11 cellular contexts compared by ENCODE assay signal in the genomic region with DNA sequence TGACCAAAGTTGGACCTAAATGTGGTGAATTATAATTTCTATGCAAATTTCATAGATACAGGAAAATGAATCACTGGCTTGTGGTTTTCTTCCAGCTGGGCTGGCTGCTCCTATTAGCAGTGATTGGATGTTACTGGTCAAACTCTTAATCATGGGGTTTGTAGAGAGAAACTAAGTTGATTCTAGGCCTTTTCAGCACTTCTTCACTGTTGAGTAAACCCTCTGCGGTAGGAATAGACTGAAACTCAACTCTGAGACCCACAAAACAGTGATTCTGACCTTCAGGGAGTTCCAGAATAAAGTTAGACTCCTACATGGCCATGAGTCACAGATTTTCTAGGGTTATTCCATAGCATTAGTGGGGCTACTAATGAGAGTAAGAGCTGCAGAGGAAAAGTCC. TPM values are rescaled to one million over a fixed set of nuclear protein-coding genes. Genes with fewer than 3 reads are reported as not detected.
DNase-seq lines count a peak whose midpoint lies in the region; ATAC-seq and TF ChIP-seq lines count a peak whose summit lies in the region.
"Had no signal": no experiment of that assay in that cellular context is flagged by ENCODE, and none has a peak within 500 bp of the region (broad histone marks: within the 10 kb centered on the region; RNA-seq: fewer than 3 reads in every experiment).

No MANE protein-coding gene starts in this region.

- POLR2A ChIA-PET in T-cell (lab: Charles Lee), result no interaction called here

- no peaks in the 10 kb centered on the region for H3K27me3 Mint-ChIP-seq in T-cell
- H3K27me3 Mint-ChIP-seq: IgD-negative memory B cell had no signal

- no peaks in the 10 kb centered on the region for H3K36me3 Mint-ChIP-seq in T-cell

- no peaks in the 10 kb centered on the region for H3K4me1 ChIP-seq in lower lobe of right lung

- H3K4me3 ChIP-seq in fibroblast of mammary gland (ENCODE audit: control insufficient read depth, low read depth, low read length) (no peak overlapping the region), lower lobe of right lung (no peak overlapping the region)

- H3K9me3 Mint-ChIP-seq in T-cell, result no peaks in the 10 kb centered on the region
- H3K9me3 Mint-ChIP-seq: IgD-negative memory B cell had no signal

- H3K27ac ChIP-seq in lower lobe of right lung, result no peak overlapping the region

- peak; percentile 91 for DNase-seq in ELR (ENCODE audit: low read depth)
- peak; percentile 85 for DNase-seq in fibroblast of mammary gland (ENCODE audit: low read depth)
- no peak for DNase-seq in NCI-H1105 treated with DMSO at 0.1 percent for 48 hours (lab: John Stamatoyannopoulos, UW)
- no peak for DNase-seq in T-cell
- DNase-seq in NCI-H1417 treated with DMSO at 0.1 percent for 48 hours (lab: John Stamatoyannopoulos, UW), result no peak
- no peak for DNase-seq in lower lobe of right lung
- DNase-seq: activated naive CD4-positive, alpha-beta T cell treated with Interleukin-2 at 50 U/mL for 16 hours; SIG-M5 had no signal

- intact Hi-C loops in lower lobe of right lung (cut with DNase I), result no loop called here

- H3K36me3 ChIP-seq in lower lobe of right lung, result peaks cover 4% of the 10 kb centered on the region

- no peak overlapping the region for H3K4me3 Mint-ChIP-seq in T-cell
- H3K4me3 Mint-ChIP-seq: IgD-negative memory B cell had no signal

- no peaks in the 10 kb centered on the region for H3K4me1 Mint-ChIP-seq in T-cell

- H3K27me3 ChIP-seq in lower lobe of right lung (ENCODE audit: low read depth), result no peaks in the 10 kb centered on the region

- no peaks in the 10 kb centered on the region for H3K9me3 ChIP-seq in lower lobe of right lung

- ATAC-seq in GM21390 (IDR thresholded peaks at IDR 0.05; ENCODE audit: unreplicated experiment) (peak; percentile 83), HG03439 (IDR thresholded peaks at IDR 0.05; ENCODE audit: unreplicated experiment) (peak; percentile 70), T-cell (replicated peaks in 1 of 4) (no peak), lower lobe of right lung (no peak)

- CTCF ChIA-PET in T-cell (lab: Charles Lee), result no interaction called here

- H3K27ac Mint-ChIP-seq in T-cell, result no peak overlapping the region
- H3K27ac Mint-ChIP-seq: IgD-negative memory B cell had no signal

- TF ChIP-seq CTCF in fibroblast of mammary gland (conservative IDR thresholded peaks at IDR 0.05; ENCODE audit: control insufficient read depth, insufficient read depth, low read depth, low read length) (no peak), lower lobe of right lung (IDR thresholded peaks at IDR 0.05) (no peak)

RNA-seq across cellular contexts. Expression of gene FKTN, which starts 47.9 kb away (rescaled TPM):
- 10 to 100 TPM in 2 of 5 donors, 1 to 10 TPM in 3; 7.4 to 12.5 (median 10.0) TPM for total RNA-seq in T-cell
- 14.6 TPM for total RNA-seq in lower lobe of right lung

Comparison
In these comparisons a context has a peak if more than half of its experiments do, and no peak if none do; other contexts are left out.
1. DNase-seq: peak in ELR (single experiment) and fibroblast of mammary gland (single experiment); none in NCI-H1105 treated with DMSO at 0.1 percent for 48 hours (single experiment), T-cell (0 of 34), NCI-H1417 treated with DMSO at 0.1 percent for 48 hours (single experiment) and lower lobe of right lung (single experiment).
2. ATAC-seq: peak in GM21390 (single experiment) and HG03439 (single experiment); none in T-cell (0 of 4) and lower lobe of right lung (0 of 2).